ENCODE assay signal across 8 cellular contexts in the genomic region with DNA sequence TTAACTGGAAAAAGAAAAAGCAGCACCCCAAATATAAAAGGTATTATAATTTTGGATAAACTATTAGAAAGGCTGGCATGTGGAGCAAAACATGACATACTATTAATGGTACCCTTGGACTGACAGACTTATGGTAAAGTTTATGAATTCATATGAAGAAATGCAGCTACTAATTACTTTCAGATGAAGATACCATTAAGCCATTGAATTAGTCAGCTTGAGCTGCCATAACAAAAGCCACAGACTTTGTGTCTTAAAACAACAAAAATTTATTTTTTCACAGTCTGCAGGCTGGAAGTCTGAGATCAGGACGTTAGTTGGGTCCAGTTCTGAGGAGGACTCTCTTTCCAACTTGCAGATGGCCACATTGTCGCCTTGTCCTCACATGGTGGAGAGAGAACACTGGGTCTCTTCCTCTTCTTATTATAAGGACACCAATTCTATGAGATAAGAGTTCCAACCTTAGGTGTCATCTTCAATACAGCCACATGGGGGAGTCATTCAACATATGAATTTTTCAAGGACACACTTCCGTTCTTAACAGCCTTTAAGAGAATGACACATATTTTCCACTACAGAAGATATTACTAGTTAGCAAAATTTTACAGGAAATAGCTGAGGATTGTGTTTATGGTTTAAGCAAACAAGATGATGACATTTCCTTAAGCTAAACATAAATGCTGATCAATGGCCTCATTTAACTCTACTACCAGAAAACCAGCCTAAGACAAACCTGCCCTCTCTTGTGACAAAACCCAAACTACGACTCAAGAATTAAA. TPM values are rescaled to one million over a fixed set of nuclear protein-coding genes. Genes with fewer than 3 reads are reported as not detected.
DNase-seq lines count a peak whose midpoint lies in the region; ATAC-seq, FAIRE-seq and TF ChIP-seq lines count a peak whose summit lies in the region.

No MANE protein-coding gene starts in this region.

- H3K4me1 Mint-ChIP-seq in Calu3 (ENCODE audit: low read depth, unreplicated experiment) (no peaks in the 10 kb centered on the region), activated B cell treated with CpG ODN at 0.5 μM for 24 hours (peaks cover 4% of the 10 kb centered on the region), natural killer cell (peaks cover 6 to 9% of the 10 kb centered on the region in 2 donors)

- H3K27ac Mint-ChIP-seq in Calu3 (ENCODE audit: unreplicated experiment) (peak overlapping the region; percentile 76), activated B cell treated with CpG ODN at 0.5 μM for 24 hours (no peak overlapping the region), natural killer cell (peak overlapping the region; percentile 70 to 76)

- H3K4me3 Mint-ChIP-seq in Calu3 (ENCODE audit: low read depth, unreplicated experiment) (no peak overlapping the region), activated B cell treated with CpG ODN at 0.5 μM for 24 hours (no peak overlapping the region), natural killer cell (peak overlapping the region; percentile 14)

- CTCF ChIA-PET in Calu3 (lab: Charles Lee) (interaction anchor here (1.3 kb wide), 1 partner anchor 73 kb away, joined by 4 read pairs; the partner anchor contains the start of gene DYNC2H1), activated B cell treated with CpG ODN at 0.5 μM for 24 hours (lab: Charles Lee) (interaction anchor here (0.7 to 1.4 kb wide), 3 partner anchors 28 to 566 kb away, joined by 3 to 5 read pairs (median 3); no protein-coding TSS in a partner anchor)

- H3K27me3 Mint-ChIP-seq in Calu3 (ENCODE audit: unreplicated experiment) (no peaks in the 10 kb centered on the region), activated B cell treated with CpG ODN at 0.5 μM for 24 hours (no peaks in the 10 kb centered on the region), natural killer cell (ENCODE audit: low read depth in 2 of 2) (no peaks in the 10 kb centered on the region)

- no TSS peak for BruUV-seq in Calu3 (replicated peaks; lab: Mats Ljungman, UMichigan)

- intact Hi-C loops in Calu3 (cut with micrococcal nuclease; ENCODE audit: unreplicated experiment) = no loop called here
- intact Hi-C loops in activated B cell treated with CpG ODN at 0.5 μM for 24 hours (cut with micrococcal nuclease) = loop anchor here (1.0 kb wide), 2 partner anchors 19 to 73 kb away; partner anchors contain the start of gene DYNC2H1
- intact Hi-C loops in natural killer cell (cut with micrococcal nuclease) = loop anchor here (1.0 to 10.0 kb wide), 3 partner anchors 19 to 569 kb away; partner anchors contain the start of gene DYNC2H1

- POLR2A ChIA-PET in activated B cell treated with CpG ODN at 0.5 μM for 24 hours (lab: Charles Lee) = no interaction called here

- peak; percentile 97 for ATAC-seq in HG03139 (IDR thresholded peaks at IDR 0.05; ENCODE audit: unreplicated experiment)
- ATAC-seq in activated B cell treated with CpG ODN at 0.5 μM for 24 hours (ENCODE audit: low read depth) = peak; percentile 96
- peak; percentile 87 to 94 (median 94) for ATAC-seq in natural killer cell

- peak; percentile 91 for FAIRE-seq in GM19239 (lab: Jason Lieb, UNC)

- H3K9me3 Mint-ChIP-seq in Calu3 (ENCODE audit: low read depth, unreplicated experiment) = no peaks in the 10 kb centered on the region
- H3K9me3 Mint-ChIP-seq in activated B cell treated with CpG ODN at 0.5 μM for 24 hours = no peaks in the 10 kb centered on the region
- H3K9me3 Mint-ChIP-seq in natural killer cell = no peaks in the 10 kb centered on the region

- DNase-seq in Calu3 = peak; percentile 36
- peak; percentile 16 for DNase-seq in GM19239 (ENCODE audit: insufficient read length, low spot score)
- DNase-seq in NCI-H226 = peak; percentile 36
- no peak for DNase-seq in activated B cell treated with CpG ODN at 0.5 μM for 24 hours
- peak; percentile 77 for DNase-seq in epithelial cell of esophagus (ENCODE audit: low read depth)
- DNase-seq in natural killer cell = no peak
- no peak for DNase-seq in mesenteric fat pad (ENCODE audit: low spot score)

- TF ChIP-seq CTCF in Calu3 (IDR thresholded peaks at IDR 0.05; ENCODE audit: unreplicated experiment) (no peak), activated B cell treated with CpG ODN at 0.5 μM for 24 hours (IDR thresholded peaks at IDR 0.05) (peak; percentile 38), epithelial cell of esophagus (IDR thresholded peaks at IDR 0.05; ENCODE audit: insufficient read depth, low read depth, low read length, missing control alignments) (peak; percentile 57), natural killer cell (IDR thresholded peaks at IDR 0.05) (peak; percentile 68)

- H3K36me3 Mint-ChIP-seq in Calu3 (ENCODE audit: insufficient read depth, unreplicated experiment) = peaks cover 5% of the 10 kb centered on the region
- H3K36me3 Mint-ChIP-seq in activated B cell treated with CpG ODN at 0.5 μM for 24 hours (ENCODE audit: low read depth) = no peaks in the 10 kb centered on the region
- no peaks in the 10 kb centered on the region for H3K36me3 Mint-ChIP-seq in natural killer cell

- no peak overlapping the region for H3K4me3 ChIP-seq in epithelial cell of esophagus (ENCODE audit: low read length)

RNA-seq across cellular contexts. Expression of gene DCUN1D5, which starts 56.1 kb away (rescaled TPM):
- total RNA-seq in Calu3 (2022) (23.1 and 26.7 TPM in 2 replicates), activated B cell treated with CpG ODN at 0.5 μM for 24 hours (20.9 and 21.4 TPM in 2 replicates), natural killer cell (10 to 100 TPM; 11.2 to 16.8 (median 15.2) TPM), mesenteric fat pad (22.1 TPM)

Comparison
In these comparisons a context has a peak if more than half of its experiments do, and no peak if none do; other contexts are left out.
1. DNase-seq: peak in Calu3 (single experiment), GM19239 (single experiment), NCI-H226 (single experiment) and epithelial cell of esophagus (single experiment); none in activated B cell treated with CpG ODN at 0.5 μM for 24 hours (single experiment), natural killer cell (single experiment) and mesenteric fat pad (single experiment).
2. Peak in every context shown above with its lines, with median percentiles within 50 percentile points of each other: ATAC-seq.